In genomic region chr9:92071634-92072033, GRCh38 we compare ENCODE assay signal across 14 cellular contexts. TPM values are rescaled to one million over a fixed set of nuclear protein-coding genes. Genes with fewer than 3 reads are reported as not detected.
A peak's percentile ranks its signal among the peaks of the same experiment; 100 is the strongest.
DNase-seq lines count a peak whose midpoint lies in the region; ATAC-seq, FAIRE-seq and TF ChIP-seq lines count a peak whose summit lies in the region.
"Had no signal": no experiment of that assay in that cellular context is flagged by ENCODE, and none has a peak within 500 bp of the region (broad histone marks: within the 10 kb centered on the region; RNA-seq: fewer than 3 reads in every experiment).

No MANE protein-coding gene starts in this region.

- 61% methylated on average over 4 of the region's 4 CpGs for WGBS in K562 (ENCODE audit: insufficient coverage, low coverage, missing lambda C conversion rate)
- WGBS in trophoblast cell (ENCODE audit: extremely low coverage, insufficient coverage, insufficient read length): no CpG with 5 or more reads among the region's 4 CpGs

- no peak for ATAC-seq in activated CD4-positive, alpha-beta T cell treated with anti-CD3 and anti-CD28 coated beads for 36 hours
- ATAC-seq in CD4-positive, alpha-beta T cell (ENCODE audit: poor library complexity): no peak
- ATAC-seq in K562: no peak; the same call in 2 of the 3 replicates
- ATAC-seq in natural killer cell treated with Interleukin-12 subunit alpha and Interleukin-12 subunit beta and Interleukin-15 and Interleukin-18, amount 100 ng/mL, for 72 hours: no peak

- BruUV-seq in K562 (replicated peaks; lab: Mats Ljungman, UMichigan): no TSS peak

- no peak overlapping the region for H3K18ac ChIP-seq in trophoblast cell (ENCODE audit: low read length)

- CTCF ChIA-PET in activated CD4-positive, alpha-beta T cell treated with anti-CD3 and anti-CD28 coated beads for 36 hours (lab: Charles Lee): interaction anchor here (0.6 kb wide), 1 partner anchor 80 kb away, joined by 3 read pairs; no protein-coding TSS in a partner anchor
- CTCF ChIA-PET in CD4-positive, alpha-beta T cell (lab: Charles Lee): no interaction called here
- CTCF ChIA-PET in K562 (lab: Yijun Ruan, JAX; ENCODE audit: low intra/inter-chr PET ratio): no interaction called here

- no peak overlapping the region for H4K8ac ChIP-seq in trophoblast cell (ENCODE audit: low read depth, low read length)

- FAIRE-seq in K562 (lab: Jason Lieb, UNC): peak; percentile 61
- FAIRE-seq: GM18507, H54 had no signal

- no peak overlapping the region for H2BK120ac ChIP-seq in trophoblast cell (ENCODE audit: insufficient read depth, low read length, poor library complexity)

- peaks cover 9% of the 10 kb centered on the region for H3K9me1 ChIP-seq in K562 (ENCODE audit: control insufficient read depth, insufficient read depth, low read length)

- no peak overlapping the region for H2BK5ac ChIP-seq in trophoblast cell (ENCODE audit: low read depth, low read length, poor library complexity)

- H3K4ac ChIP-seq in trophoblast cell (ENCODE audit: low read depth, low read length): no peak overlapping the region

- no peak for TF ChIP-seq POLR2A in K562 (conservative IDR thresholded peaks at IDR 0.05)

- POLR2A ChIA-PET in activated CD4-positive, alpha-beta T cell treated with anti-CD3 and anti-CD28 coated beads for 36 hours (lab: Charles Lee): no interaction called here
- POLR2A ChIA-PET in CD4-positive, alpha-beta T cell (lab: Charles Lee): no interaction called here
- POLR2A ChIA-PET in K562 (lab: Yijun Ruan, JAX): no interaction called here

- H3K27ac Mint-ChIP-seq in activated CD4-positive, alpha-beta T cell treated with anti-CD3 and anti-CD28 coated beads for 36 hours: peak overlapping the region; percentile 52
- peak overlapping the region; percentile 13 for H3K27ac Mint-ChIP-seq in CD4-positive, alpha-beta T cell
- no peak overlapping the region for H3K27ac Mint-ChIP-seq in natural killer cell treated with Interleukin-12 subunit alpha and Interleukin-12 subunit beta and Interleukin-15 and Interleukin-18, amount 100 ng/mL, for 72 hours

- TF ChIP-seq CTCF in CD4-positive, alpha-beta T cell (IDR thresholded peaks at IDR 0.05): no peak
- TF ChIP-seq CTCF in K562 (IDR thresholded peaks at IDR 0.05 in 2 of 3, conservative IDR thresholded peaks at IDR 0.05 in 1 of 3; ENCODE audit: insufficient read depth in 2 of 3, low read depth in 1 of 3, low read length in 3 of 3): no peak

- H3K79me2 ChIP-seq in K562 (ENCODE audit: control insufficient read depth, insufficient read depth, low read length) (no peaks in the 10 kb centered on the region; the same call in 2 of the 3 replicates), trophoblast cell (ENCODE audit: control insufficient read depth, insufficient read depth, low read length, poor library complexity) (no peaks in the 10 kb centered on the region)

- H4K91ac ChIP-seq in trophoblast cell (ENCODE audit: low read depth, low read length): no peak overlapping the region

- no peak overlapping the region for H3K23ac ChIP-seq in trophoblast cell (ENCODE audit: low read length)

- intact Hi-C loops in activated CD4-positive, alpha-beta T cell treated with anti-CD3 and anti-CD28 coated beads for 36 hours (cut with DNase I, micrococcal nuclease): no loop called here
- intact Hi-C loops in CD4-positive, alpha-beta T cell (cut with DNase I, micrococcal nuclease): no loop called here
- intact Hi-C loops in K562 (cut with micrococcal nuclease): no loop called here

- peaks cover 31% of the 10 kb centered on the region for H3K36me3 Mint-ChIP-seq in activated CD4-positive, alpha-beta T cell treated with anti-CD3 and anti-CD28 coated beads for 36 hours (ENCODE audit: low read depth)
- H3K36me3 Mint-ChIP-seq in CD4-positive, alpha-beta T cell (ENCODE audit: low read depth): peaks cover 41% of the 10 kb centered on the region
- H3K36me3 Mint-ChIP-seq in natural killer cell treated with Interleukin-12 subunit alpha and Interleukin-12 subunit beta and Interleukin-15 and Interleukin-18, amount 100 ng/mL, for 72 hours: peaks cover 6% of the 10 kb centered on the region

- no peak overlapping the region for H2AFZ ChIP-seq in K562 (ENCODE audit: low read depth, low read length)
- no peak overlapping the region for H2AFZ ChIP-seq in trophoblast cell (ENCODE audit: insufficient read depth, low read length, poor library complexity)
- H2AFZ ChIP-seq: GM23248 had no signal

- in situ Hi-C loops in K562 (cut with MboI): no loop called here

- H3K4me1 ChIP-seq in K562 (replicated peaks in 1 of 2; ENCODE audit: control insufficient read depth in 2 of 2, insufficient read depth in 2 of 2, low read length in 2 of 2): peaks cover 0 to 4% of the 10 kb centered on the region in 2 experiments; a peak in 2 of 5 replicates
- H3K4me1 ChIP-seq in trophoblast cell (ENCODE audit: control insufficient read depth in 1 of 2, insufficient read depth in 2 of 2, low read length in 2 of 2): peaks cover 7 to 13% of the 10 kb centered on the region in 2 experiments

- H2BK12ac ChIP-seq in trophoblast cell (ENCODE audit: low read length): no peak overlapping the region

- no peaks in the 10 kb centered on the region for H3K27me3 Mint-ChIP-seq in activated CD4-positive, alpha-beta T cell treated with anti-CD3 and anti-CD28 coated beads for 36 hours
- H3K27me3 Mint-ChIP-seq in CD4-positive, alpha-beta T cell: no peaks in the 10 kb centered on the region
- no peaks in the 10 kb centered on the region for H3K27me3 Mint-ChIP-seq in natural killer cell treated with Interleukin-12 subunit alpha and Interleukin-12 subunit beta and Interleukin-15 and Interleukin-18, amount 100 ng/mL, for 72 hours

- TF ChIP-seq EP300 in K562 (IDR thresholded peaks at IDR 0.05; ENCODE audit: low read length): no peak

- TF ChIP-seq RAD21 in K562 (CRISPR knock-in tag; conservative IDR thresholded peaks at IDR 0.05 in 1 of 2, IDR thresholded peaks at IDR 0.05 in 1 of 2): no peak

- H3K4me2 ChIP-seq in K562 (ENCODE audit: insufficient read depth, low read length) (no peak overlapping the region), trophoblast cell (ENCODE audit: low read length) (no peak overlapping the region)

- H3K27me3 ChIP-seq in CD4-positive, alpha-beta T cell (ENCODE audit: control insufficient read depth, insufficient read depth, low read length): no peaks in the 10 kb centered on the region
- no peaks in the 10 kb centered on the region for H3K27me3 ChIP-seq in K562 (ENCODE audit: control insufficient read depth in 2 of 2, insufficient read depth in 2 of 2, low read length in 2 of 2)
- no peaks in the 10 kb centered on the region for H3K27me3 ChIP-seq in trophoblast cell (ENCODE audit: insufficient read depth, low read length)

- DNase-seq in activated CD4-positive, alpha-beta T cell treated with anti-CD3 and anti-CD28 coated beads for 36 hours: no peak
- DNase-seq in activated CD4-positive, alpha-beta T cell treated with anti-CD3 and anti-CD28 coated beads for 48 hours: no peak
- no peak for DNase-seq in CD4-positive, alpha-beta T cell
- DNase-seq in K562 (ENCODE audit: extremely low read depth in 1 of 4, low spot score in 3 of 4) (peak in 1 of 4 experiments; percentile 11), trophoblast cell (no peak), NCI-H1436 (lab: John Stamatoyannopoulos, UW) (no peak), activated gamma-delta T cell (lab: John Stamatoyannopoulos, UW) (no peak)
- DNase-seq in natural killer cell treated with Interleukin-12 subunit alpha and Interleukin-12 subunit beta and Interleukin-15 and Interleukin-18, amount 100 ng/mL, for 72 hours (ENCODE audit: low spot score): no peak
- DNase-seq: DMS53, GM23248 had no signal

- H4K12ac ChIP-seq in trophoblast cell (ENCODE audit: low read depth, low read length): no peak overlapping the region

- H4K20me1 ChIP-seq in K562 (replicated peaks; ENCODE audit: control insufficient read depth, insufficient read depth, low read length): no peaks in the 10 kb centered on the region; the same call in 1 of the 2 replicates

- H3K79me1 ChIP-seq in trophoblast cell (ENCODE audit: low read length): peaks cover 3% of the 10 kb centered on the region

- H3K4me3 ChIP-seq in K562 (no peak overlapping the region), trophoblast cell (ENCODE audit: low read depth, low read length) (no peak overlapping the region)
- H3K4me3 ChIP-seq: GM23248 had no signal

- H3K4me3 Mint-ChIP-seq in activated CD4-positive, alpha-beta T cell treated with anti-CD3 and anti-CD28 coated beads for 36 hours: no peak overlapping the region
- H3K4me3 Mint-ChIP-seq in CD4-positive, alpha-beta T cell: no peak overlapping the region
- no peak overlapping the region for H3K4me3 Mint-ChIP-seq in natural killer cell treated with Interleukin-12 subunit alpha and Interleukin-12 subunit beta and Interleukin-15 and Interleukin-18, amount 100 ng/mL, for 72 hours
- H3K4me3 Mint-ChIP-seq: CD14-positive monocyte had no signal

- H3K9ac ChIP-seq in K562 (ENCODE audit: insufficient read depth in 1 of 2, low read depth in 2 of 2, low read length in 2 of 2): no peak overlapping the region
- H3K9ac ChIP-seq in trophoblast cell (ENCODE audit: low read length): no peak overlapping the region
- H3K9ac ChIP-seq: GM23248 had no signal

- no peak overlapping the region for H2AK5ac ChIP-seq in trophoblast cell (ENCODE audit: low read length)

- H3K27ac ChIP-seq in CD4-positive, alpha-beta T cell (ENCODE audit: low read depth, low read length): no peak overlapping the region
- H3K27ac ChIP-seq in K562 (ENCODE audit: extremely low read depth, low read depth, low read length) (no peak overlapping the region), trophoblast cell (ENCODE audit: low read depth, low read length) (peak overlapping the region; percentile 46)
- H3K27ac ChIP-seq: 22Rv1, GM23248 had no signal

- no peaks in the 10 kb centered on the region for H3K4me1 Mint-ChIP-seq in activated CD4-positive, alpha-beta T cell treated with anti-CD3 and anti-CD28 coated beads for 36 hours
- H3K4me1 Mint-ChIP-seq in CD4-positive, alpha-beta T cell (ENCODE audit: low read depth): no peaks in the 10 kb centered on the region
- peaks cover 10 to 19% of the 10 kb centered on the region in 2 donors for H3K4me1 Mint-ChIP-seq in natural killer cell treated with Interleukin-12 subunit alpha and Interleukin-12 subunit beta and Interleukin-15 and Interleukin-18, amount 100 ng/mL, for 72 hours (ENCODE audit: low read depth in 2 of 2)
- H3K4me1 Mint-ChIP-seq: CD14-positive monocyte had no signal

- H3K9me3 Mint-ChIP-seq in activated CD4-positive, alpha-beta T cell treated with anti-CD3 and anti-CD28 coated beads for 36 hours (ENCODE audit: low read depth): no peaks in the 10 kb centered on the region
- no peaks in the 10 kb centered on the region for H3K9me3 Mint-ChIP-seq in CD4-positive, alpha-beta T cell
- H3K9me3 Mint-ChIP-seq in natural killer cell treated with Interleukin-12 subunit alpha and Interleukin-12 subunit beta and Interleukin-15 and Interleukin-18, amount 100 ng/mL, for 72 hours: no peaks in the 10 kb centered on the region
- H3K9me3 Mint-ChIP-seq: CD14-positive monocyte had no signal

- H3K9me3 ChIP-seq in CD4-positive, alpha-beta T cell (ENCODE audit: control insufficient read depth, low read length): no peaks in the 10 kb centered on the region
- H3K9me3 ChIP-seq in K562 (replicated peaks; ENCODE audit: control insufficient read depth, insufficient read depth, low read depth, low read length): no peaks in the 10 kb centered on the region
- no peaks in the 10 kb centered on the region for H3K9me3 ChIP-seq in trophoblast cell (ENCODE audit: insufficient read depth, low read depth, low read length)

- H3K14ac ChIP-seq in trophoblast cell (ENCODE audit: low read length): no peak overlapping the region

- H3K36me3 ChIP-seq in K562 (ENCODE audit: control insufficient read depth, insufficient read depth, low read length): peaks cover 73% of the 10 kb centered on the region; the same call in 2 of the 3 replicates
- H3K36me3 ChIP-seq in trophoblast cell (ENCODE audit: control insufficient read depth in 1 of 2, insufficient read depth in 2 of 2, low read length in 2 of 2): peaks cover 15 to 27% of the 10 kb centered on the region in 2 experiments

RNA-seq across cellular contexts. Expression of gene SPTLC1, which starts 43.6 kb away (rescaled TPM):
- total RNA-seq in activated CD4-positive, alpha-beta T cell treated with anti-CD3 and anti-CD28 coated beads for 36 hours: 10 to 100 TPM; 45.9 to 46.6 TPM
- 10 to 100 TPM; 40.9 to 43.0 TPM for total RNA-seq in CD4-positive, alpha-beta T cell
- 120 and 200 TPM in 2 replicates for total RNA-seq in K562 (2011; cell fraction: chromatin; rRNA removed; ENCODE audit: low replicate concordance)
- 104 and 129 TPM in 2 replicates for total RNA-seq in K562 (2011; cell fraction: nucleolus; rRNA removed)
- total RNA-seq in K562 (2011; cell fraction: nucleoplasm; rRNA removed): 165 and 206 TPM in 2 replicates
- 65.1 and 70.3 TPM in 2 replicates for total RNA-seq in K562 (2014; rRNA removed)
- 84.5 and 90.3 TPM in 2 replicates for total RNA-seq in K562 (2014; rRNA removed; fragmentation: Illumina TruSeq; extraction: Trizol)
- 76.6 and 84.5 TPM in 2 replicates for total RNA-seq in K562 (2015; rRNA removed; fragmentation: Illumina TruSeq; extraction: Trizol)
- total RNA-seq in K562 (2021): 58.8 and 67.0 TPM in 2 replicates
- polyA plus RNA-seq in K562 (2011; rRNA removed): 78.2 and 95.3 TPM in 2 replicates
- 27.4 and 46.9 TPM in 2 replicates for polyA plus RNA-seq in K562 (2011; cell fraction: cytosol; rRNA removed)
- polyA plus RNA-seq in K562 (2011; cell fraction: nucleus; rRNA removed): 50.9 and 73.1 TPM in 2 replicates
- polyA plus RNA-seq in K562 (2012): 47.0 and 52.8 TPM in 2 replicates
- polyA plus RNA-seq in K562 (2014; fragmentation: Illumina TruSeq; extraction: Trizol): 77.9 and 101 TPM in 2 replicates
- polyA plus RNA-seq in K562 (2014; fragmentation: Nextera tagmentation; extraction: Ambion mirVana): 100 to 1,000 TPM; 109 to 125 TPM
- polyA plus RNA-seq in K562 (2014; rRNA removed): 77.9 and 83.2 TPM in 2 replicates
- polyA minus RNA-seq in K562 (2011; rRNA and poly(A)+ RNA removed): 97.3 and 98.2 TPM in 2 replicates
- polyA minus RNA-seq in K562 (2011; cell fraction: cytosol; rRNA and poly(A)+ RNA removed): 26.3 and 33.3 TPM in 2 replicates
- polyA minus RNA-seq in K562 (2011; cell fraction: nucleus; rRNA and poly(A)+ RNA removed): 35.7 and 55.5 TPM in 2 replicates
- polyA plus RNA-seq in trophoblast cell (2013): 91.7 and 94.4 TPM in 2 replicates
- 10 to 100 TPM; 67.7 to 69.1 TPM for total RNA-seq in natural killer cell treated with Interleukin-12 subunit alpha and Interleukin-12 subunit beta and Interleukin-15 and Interleukin-18, amount 100 ng/mL, for 72 hours

Comparison
In these comparisons a context has a peak if more than half of its experiments do, and no peak if none do; other contexts are left out.
1. H3K27ac Mint-ChIP-seq: peak in activated CD4-positive, alpha-beta T cell treated with anti-CD3 and anti-CD28 coated beads for 36 hours (single experiment) and CD4-positive, alpha-beta T cell (single experiment); none in natural killer cell treated with Interleukin-12 subunit alpha and Interleukin-12 subunit beta and Interleukin-15 and Interleukin-18, amount 100 ng/mL, for 72 hours (0 of 2).